Comparison of ENCODE assay signal across 1 cellular context in genomic region chr11:75406338-75406777, GRCh38.
TF ChIP-seq lines count a peak whose summit lies in the region.

No MANE protein-coding gene starts in this region.

TF ChIP-seq in K562, 482 proteins besides CTCF, POLR2A, EP300 and RAD21 (continued from another document and continues in another):
- TF ChIP-seq ZNF511 (CRISPR knock-in tag; IDR thresholded peaks at IDR 0.05) (no peak), ZNF449 (CRISPR knock-in tag; IDR thresholded peaks at IDR 0.05) (peak; percentile 72; the same call in 1 of the 2 replicates), MLX (CRISPR knock-in tag; conservative IDR thresholded peaks at IDR 0.05) (no peak), TAF7 (tag; IDR thresholded peaks at IDR 0.05) (no peak), FOXM1 (IDR thresholded peaks at IDR 0.05; ENCODE audit: low read depth) (peak; percentile 86), FOXM1 (CRISPR knock-in tag; IDR thresholded peaks at IDR 0.05; ENCODE audit: low read depth) (no peak), DMBX1 (CRISPR knock-in tag; IDR thresholded peaks at IDR 0.05; ENCODE audit: borderline replicate concordance) (peak; percentile 94), NR2C2 (CRISPR knock-in tag; IDR thresholded peaks at IDR 0.05) (no peak), NR2C2 (tag; IDR thresholded peaks at IDR 0.05) (no peak), DLX4 (CRISPR knock-in tag; IDR thresholded peaks at IDR 0.05) (no peak), ATF1 (CRISPR knock-in tag; IDR thresholded peaks at IDR 0.05) (no peak), ATF1 (tag; IDR thresholded peaks at IDR 0.05) (peak; percentile 29), CBFA2T2 (conservative IDR thresholded peaks at IDR 0.05) (peak; percentile 98), MTA2 (IDR thresholded peaks at IDR 0.05; ENCODE audit: low read depth) (peak; percentile 92), RCOR1 (IDR thresholded peaks at IDR 0.05; ENCODE audit: borderline replicate concordance in 1 of 2, low read depth in 2 of 2, low read length in 2 of 2) (peak; percentile 89 to 99), EP400 (IDR thresholded peaks at IDR 0.05) (peak; percentile 65), ZNF436 (CRISPR knock-in tag; IDR thresholded peaks at IDR 0.05) (no peak), HMG20B (CRISPR knock-in tag; IDR thresholded peaks at IDR 0.05) (no peak), FOXJ2 (tag; IDR thresholded peaks at IDR 0.05) (no peak; the same call in 1 of the 2 replicates), ZNF589 (CRISPR knock-in tag; IDR thresholded peaks at IDR 0.05; ENCODE audit: low read depth) (peak; percentile 98), ETS1 (conservative IDR thresholded peaks at IDR 0.05; ENCODE audit: control insufficient read depth, low read depth, low read length) (peak; percentile 81), TARDBP (IDR thresholded peaks at IDR 0.05) (no peak; the same call in 1 of the 2 replicates), SMARCC2 (IDR thresholded peaks at IDR 0.05; ENCODE audit: low read depth) (peak; percentile 59; the same call in 1 of the 2 replicates), POLR2AphosphoS2 (IDR thresholded peaks at IDR 0.05; ENCODE audit: low read length) (peak; percentile 86), ZNF695 (CRISPR knock-in tag; IDR thresholded peaks at IDR 0.05) (no peak), NFE2 (IDR thresholded peaks at IDR 0.05; ENCODE audit: low read depth) (peak; percentile 64), KDM5B (IDR thresholded peaks at IDR 0.05; ENCODE audit: insufficient replicate concordance, low read depth, low read length) (no peak), ZBTB34 (CRISPR knock-in tag; IDR thresholded peaks at IDR 0.05) (no peak), USF1 (CRISPR knock-in tag; IDR thresholded peaks at IDR 0.05) (no peak), ZNF274 (IDR thresholded peaks at IDR 0.05; ENCODE audit: borderline replicate concordance, low read depth, low read length) (peak; percentile 60; the same call in 1 of the 2 replicates), HDAC2 (IDR thresholded peaks at IDR 0.05) (peak; percentile 80), SREBF2 (CRISPR knock-in tag; IDR thresholded peaks at IDR 0.05) (no peak), KLF16 (IDR thresholded peaks at IDR 0.05) (peak; percentile 95), MNT (conservative IDR thresholded peaks at IDR 0.05) (peak; percentile 61 to 81), ZBTB11 (CRISPR knock-in tag; IDR thresholded peaks at IDR 0.05) (peak in 1 of 3 experiments; percentile 76; a peak in 2 of 6 replicates), CHAMP1 (IDR thresholded peaks at IDR 0.05) (0 out of 2 replicates have a peak, but pooled peaks have one; percentile 13), CREM (IDR thresholded peaks at IDR 0.05; ENCODE audit: low read depth) (peak; percentile 47), SMAD1 (IDR thresholded peaks at IDR 0.05; ENCODE audit: low read depth, low read length, partially characterized antibody) (peak; percentile 71), ZNF584 (CRISPR knock-in tag; IDR thresholded peaks at IDR 0.05; ENCODE audit: low read depth) (peak; percentile 76; the same call in 1 of the 2 replicates), MITF (IDR thresholded peaks at IDR 0.05) (peak; percentile 81), TFAP4 (CRISPR knock-in tag; IDR thresholded peaks at IDR 0.05; ENCODE audit: borderline replicate concordance) (0 out of 2 replicates have a peak, but pooled peaks have one; percentile 15), ATF7 (IDR thresholded peaks at IDR 0.05) (peak; percentile 66; the same call in 1 of the 2 replicates), NCOA1 (IDR thresholded peaks at IDR 0.05; ENCODE audit: low read depth) (peak; percentile 58; the same call in 1 of the 2 replicates)
